9 cellular contexts compared by ENCODE assay signal in the genomic region with DNA sequence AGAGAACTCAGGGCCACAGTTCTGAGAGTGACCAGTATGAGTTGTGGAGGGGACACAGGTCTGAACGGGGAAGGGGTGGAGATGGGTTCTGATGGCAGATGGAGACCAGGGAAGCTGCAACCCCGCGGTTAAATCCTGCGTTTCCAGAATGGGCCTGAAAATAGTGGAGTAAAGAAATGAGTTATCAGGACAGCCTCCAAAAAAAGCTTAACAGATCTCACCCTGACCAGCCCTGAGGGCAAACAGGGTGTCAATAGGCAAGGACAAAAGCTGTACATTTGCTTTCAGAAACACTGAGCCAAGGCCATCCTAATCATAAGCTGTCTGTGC. TPM values are rescaled to one million over a fixed set of nuclear protein-coding genes. Genes with fewer than 3 reads are reported as not detected.
DNase-seq lines count a peak whose midpoint lies in the region; ATAC-seq and TF ChIP-seq lines count a peak whose summit lies in the region.
"Had no signal": no experiment of that assay in that cellular context is flagged by ENCODE, and none has a peak within 500 bp of the region (broad histone marks: within the 10 kb centered on the region; RNA-seq: fewer than 3 reads in every experiment).

No MANE protein-coding gene starts in this region.

- intact Hi-C loops in esophagus squamous epithelium (cut with DNase I) (no loop called here), prostate gland (cut with DNase I) (no loop called here)

- H3K4me3 ChIP-seq in GM06990 (replicated peaks; ENCODE audit: low read depth, low read length), result peak overlapping the region; percentile 61; the same call in 1 of the 2 replicates
- H3K4me3 ChIP-seq in NB4 (ENCODE audit: low read depth, low read length), result peak overlapping the region; percentile 49
- peak overlapping the region; percentile 36 to 71 (median 48) for H3K4me3 ChIP-seq in esophagus squamous epithelium
- peak overlapping the region; percentile 53 to 66 for H3K4me3 ChIP-seq in prostate gland

- H3K4me1 ChIP-seq in esophagus squamous epithelium (peaks cover 4 to 23% (median 5%) of the 10 kb centered on the region in 3 donors), prostate gland (replicated peaks) (no peaks in the 10 kb centered on the region)

- TF ChIP-seq CTCF in GM06990 (IDR thresholded peaks at IDR 0.05; ENCODE audit: insufficient read depth, low read length, poor library complexity, severe bottlenecking), result no peak
- TF ChIP-seq CTCF in NB4 (IDR thresholded peaks at IDR 0.05; ENCODE audit: low read depth, low read length), result no peak
- TF ChIP-seq CTCF in esophagus squamous epithelium (IDR thresholded peaks at IDR 0.05), result no peak
- TF ChIP-seq CTCF in prostate gland (IDR thresholded peaks at IDR 0.05), result no peak

- H3K27ac ChIP-seq in esophagus squamous epithelium, result peak overlapping the region in 2 of 4 donors; percentile 11 to 40
- H3K27ac ChIP-seq in prostate gland, result peak overlapping the region; percentile 55 to 71

- H3K36me3 ChIP-seq in GM06990 (ENCODE audit: control insufficient read depth, insufficient read depth, low read length), result no peaks in the 10 kb centered on the region
- no peaks in the 10 kb centered on the region for H3K36me3 ChIP-seq in esophagus squamous epithelium
- H3K36me3 ChIP-seq in prostate gland, result no peaks in the 10 kb centered on the region

- DNase-seq in GM06990 (ENCODE audit: extremely low read depth, insufficient read length), result no peak
- no peak for DNase-seq in NB4 (ENCODE audit: low read depth)
- no peak for DNase-seq in esophagus squamous epithelium (lab: John Stamatoyannopoulos, UW)
- no peak for DNase-seq in prostate gland (ENCODE audit: low spot score)
- no peak for DNase-seq in SIG-M5 treated with dmso at 0.1 percent for 504 hours (lab: John Stamatoyannopoulos, UW; ENCODE audit: unreplicated experiment)
- no peak for DNase-seq in T-helper 9 cell

- TF ChIP-seq POLR2A in NB4 (IDR thresholded peaks at IDR 0.05; ENCODE audit: extremely low read depth, insufficient read length) (no peak), esophagus squamous epithelium (IDR thresholded peaks at IDR 0.05) (no peak), prostate gland (IDR thresholded peaks at IDR 0.05) (no peak)

- 11 to 13% methylated on average over 4 of the region's 4 CpGs for WGBS in esophagus squamous epithelium, 2 donors
- 6% methylated on average over 4 of the region's 4 CpGs for WGBS in prostate gland

- no peak for ATAC-seq in GM21367 (IDR thresholded peaks at IDR 0.05; ENCODE audit: unreplicated experiment)
- ATAC-seq in GM18517 (IDR thresholded peaks at IDR 0.05; ENCODE audit: unreplicated experiment), result no peak

- H3K27me3 ChIP-seq in GM06990 (replicated peaks; ENCODE audit: control insufficient read depth, insufficient read depth, low read length) (no peaks in the 10 kb centered on the region; the same call in 1 of the 2 replicates), esophagus squamous epithelium (peaks cover 0 to 70% (median 5%) of the 10 kb centered on the region in 4 donors), prostate gland (replicated peaks; ENCODE audit: insufficient read depth) (no peaks in the 10 kb centered on the region)

- no peaks in the 10 kb centered on the region for H3K9me3 ChIP-seq in esophagus squamous epithelium
- no peaks in the 10 kb centered on the region for H3K9me3 ChIP-seq in prostate gland

RNA-seq across cellular contexts. Expression of a gene that starts 0.6 kb away (rescaled TPM):
- 1 to 10 TPM in 2 of 4 donors, under 1 TPM in 2; 0.15 to 2.3 (median 0.91) TPM for total RNA-seq in esophagus squamous epithelium
- total RNA-seq in prostate gland, result 100 to 1,000 TPM in 1 of 2 donors, 10 to 100 TPM in 1; 21.6 to 121 TPM
- total RNA-seq: SK-MEL-5 had no signal

RNA-seq across cellular contexts. Expression of a gene that starts 48.8 kb away (rescaled TPM):
- total RNA-seq in esophagus squamous epithelium (not detected), prostate gland (1 to 10 TPM; 1.1 to 2.0 TPM)
- total RNA-seq: SK-MEL-5 had no signal

Comparison
In these comparisons a context has a peak if more than half of its experiments do, and no peak if none do; other contexts are left out.
1. RNA of a gene that starts 0.6 kb away (total RNA-seq): 21.6 to 121 TPM in prostate gland; 0.15 to 2.3 TPM in esophagus squamous epithelium; every median in the first group is over 4 times any median in the second.
2. Peak in every context shown above with its lines, with median percentiles within 50 percentile points of each other: H3K4me3 ChIP-seq.